Comparison of ENCODE assay signal across 24 cellular contexts in the genomic region with DNA sequence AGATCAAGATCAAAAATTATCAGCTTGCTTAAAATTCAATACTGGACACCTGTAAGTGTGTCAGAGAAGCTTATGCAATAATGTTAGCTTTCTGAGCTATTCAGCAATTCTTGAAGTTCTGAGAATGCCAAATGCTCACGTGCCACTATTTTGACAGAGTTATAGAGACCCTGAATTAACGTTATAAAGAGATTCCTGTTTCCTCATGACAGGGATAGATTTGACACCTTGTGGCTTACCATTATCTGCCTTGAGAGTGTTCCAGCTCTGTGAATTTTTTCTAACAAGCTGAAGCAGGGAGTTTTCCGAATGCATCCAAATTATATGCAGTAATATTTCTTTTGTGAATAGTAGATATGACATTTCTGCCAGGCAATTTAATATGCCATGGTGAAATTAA.
"Had no signal": no experiment of that assay in that cellular context is flagged by ENCODE, and none has a peak within 500 bp of the region (broad histone marks: within the 10 kb centered on the region; RNA-seq: fewer than 3 reads in every experiment).

No MANE protein-coding gene starts in this region.

- H3K4me3 ChIP-seq: colonic mucosa, coronary artery, dorsolateral prefrontal cortex, esophagus muscularis mucosa, esophagus squamous epithelium, gastrocnemius medialis, gastroesophageal sphincter, heart left ventricle, heart right ventricle had no signal

- H3K27me3 ChIP-seq: colonic mucosa, esophagus muscularis mucosa, esophagus squamous epithelium, foreskin keratinocyte, gastrocnemius medialis, gastroesophageal sphincter, heart left ventricle, heart right ventricle had no signal

- DNase-seq: colonic mucosa; cortex of kidney; dermis blood vessel endothelial cell; dorsolateral prefrontal cortex; effector CD4-positive, alpha-beta T cell; effector CD8-positive, alpha-beta T cell; effector memory CD4-positive, alpha-beta T cell; effector memory CD8-positive, alpha-beta T cell; endodermal cell; erythroblast; esophagus squamous epithelium; foreskin fibroblast; foreskin keratinocyte; foreskin melanocyte; gastrocnemius medialis; glutamatergic neuron; head of caudate nucleus; heart left ventricle; heart right ventricle had no signal

- H3K4me1 ChIP-seq: colonic mucosa, esophagus muscularis mucosa, esophagus squamous epithelium, foreskin keratinocyte, gastroesophageal sphincter had no signal

- H3K9me3 ChIP-seq: colonic mucosa, esophagus muscularis mucosa, esophagus squamous epithelium, gastrocnemius medialis, gastroesophageal sphincter had no signal

- ATAC-seq: effector memory CD8-positive, alpha-beta T cell; esophagus mucosa; foreskin keratinocyte; gastrocnemius medialis; gastroesophageal sphincter; heart left ventricle; heart right ventricle had no signal

- H3K27ac ChIP-seq: colonic mucosa, coronary artery, dorsolateral prefrontal cortex, epithelial cell of prostate, esophagus muscularis mucosa, esophagus squamous epithelium, foreskin keratinocyte, gastrocnemius medialis, gastroesophageal sphincter, heart left ventricle, heart right ventricle had no signal

- H3K36me3 ChIP-seq: colonic mucosa, esophagus muscularis mucosa, esophagus squamous epithelium, gastrocnemius medialis, gastroesophageal sphincter, heart left ventricle, heart right ventricle had no signal
